Comparison of ENCODE assay signal across 22 cellular contexts in genomic region chr14:55782166-55782565, GRCh38.
A peak's percentile ranks its signal among the peaks of the same experiment; 100 is the strongest.
DNase-seq lines count a peak whose midpoint lies in the region; ATAC-seq, FAIRE-seq and TF ChIP-seq lines count a peak whose summit lies in the region.
"Had no signal": no experiment of that assay in that cellular context is flagged by ENCODE, and none has a peak within 500 bp of the region (broad histone marks: within the 10 kb centered on the region; RNA-seq: fewer than 3 reads in every experiment).

No MANE protein-coding gene starts in this region.

- POLR2A ChIA-PET in IMR-90 (lab: Charles Lee; ENCODE audit: unreplicated experiment) (no interaction called here), K562 (lab: Yijun Ruan, JAX) (interaction anchor here (0.6 to 1.2 kb wide), 2 partner anchors 13 to 211 kb away, joined by 3 to 4 read pairs; no protein-coding TSS in a partner anchor), Caco-2 (lab: Charles Lee) (no interaction called here)

- TF ChIP-seq POLR2A in IMR-90 (IDR thresholded peaks at IDR 0.05; ENCODE audit: low read depth, low read length) (no peak), K562 (conservative IDR thresholded peaks at IDR 0.05) (no peak)

- CTCF ChIA-PET in IMR-90 (lab: Yijun Ruan, JAX): interaction anchor here (0.6 kb wide), 1 partner anchor 336 kb away, joined by 3 read pairs; no protein-coding TSS in a partner anchor
- CTCF ChIA-PET in K562 (lab: Yijun Ruan, JAX; ENCODE audit: low intra/inter-chr PET ratio): no interaction called here
- CTCF ChIA-PET in Caco-2 (lab: Charles Lee): no interaction called here

- no peak overlapping the region for H4K5ac ChIP-seq in IMR-90 (ENCODE audit: low read depth, low read length)

- BruUV-seq in IMR-90 (replicated peaks; lab: Mats Ljungman, UMichigan) (no TSS peak), K562 (replicated peaks; lab: Mats Ljungman, UMichigan) (no TSS peak), Caco-2 (replicated peaks; lab: Mats Ljungman, UMichigan) (no TSS peak)

- ATAC-seq in IMR-90 (ENCODE audit: low read depth) (no peak), K562 (no peak), HG03159 (IDR thresholded peaks at IDR 0.05; ENCODE audit: unreplicated experiment) (no peak), GM19467 (IDR thresholded peaks at IDR 0.05; ENCODE audit: unreplicated experiment) (no peak)
- ATAC-seq: A549, HepG2 had no signal

- no peak overlapping the region for H2BK15ac ChIP-seq in IMR-90 (ENCODE audit: low read depth, low read length)

- H2AK5ac ChIP-seq in IMR-90 (ENCODE audit: low read depth, low read length): no peak overlapping the region

- no peak overlapping the region for H3K23ac ChIP-seq in IMR-90 (ENCODE audit: low read depth, low read length)

- DNase-seq in IMR-90 (peak; percentile 46), K562 (ENCODE audit: extremely low read depth in 1 of 4, low spot score in 3 of 4) (no peak), fibroblast of mammary gland (ENCODE audit: low read depth) (peak; percentile 7), osteocyte (ENCODE audit: extremely low spot score, unreplicated experiment) (no peak), Caco-2 (no peak)
- DNase-seq: DMS79, H7, HFFc6, KG1, MV-4-11, NCI-H1694 treated with DMSO at 0.1 percent for 48 hours, NCI-H2081 treated with DMSO at 0.1 percent for 48 hours, NCI-H446, NCI-H526, Right ventricle myocardium superior had no signal

- H3K4me1 ChIP-seq in IMR-90 (ENCODE audit: control insufficient read depth, insufficient read depth, low read length) (peaks cover 6% of the 10 kb centered on the region; the same call in 1 of the 2 replicates), K562 (replicated peaks in 1 of 2; ENCODE audit: control insufficient read depth in 2 of 2, insufficient read depth in 2 of 2, low read length in 2 of 2) (peaks cover 0 to 20% of the 10 kb centered on the region in 2 experiments; a peak in 4 of 5 replicates), Caco-2 (no peaks in the 10 kb centered on the region)

- H2BK5ac ChIP-seq in IMR-90 (ENCODE audit: low read depth, low read length, poor library complexity, severe bottlenecking): no peak overlapping the region

- H3K9me3 ChIP-seq in IMR-90 (ENCODE audit: control insufficient read depth, insufficient read depth, low read length) (no peaks in the 10 kb centered on the region), K562 (replicated peaks; ENCODE audit: control insufficient read depth, insufficient read depth, low read depth, low read length) (no peaks in the 10 kb centered on the region), Caco-2 (no peaks in the 10 kb centered on the region)
- H3K9me3 ChIP-seq: A549 had no signal

- H2BK20ac ChIP-seq in IMR-90 (ENCODE audit: low read depth, low read length): no peak overlapping the region

- no peaks in the 10 kb centered on the region for H3K9me1 ChIP-seq in IMR-90 (ENCODE audit: insufficient read depth, low read length)
- H3K9me1 ChIP-seq in K562 (ENCODE audit: control insufficient read depth, insufficient read depth, low read length): no peaks in the 10 kb centered on the region

- H3K27me3 Mint-ChIP-seq in osteocyte (ENCODE audit: unreplicated experiment) (no peaks in the 10 kb centered on the region), Caco-2 (ENCODE audit: insufficient read depth, unreplicated experiment) (peaks cover 8% of the 10 kb centered on the region)

- H3K18ac ChIP-seq in IMR-90 (ENCODE audit: low read depth, low read length): no peak overlapping the region

- H3K4me3 ChIP-seq in IMR-90 (ENCODE audit: insufficient read depth, low read depth, low read length) (no peak overlapping the region), K562 (no peak overlapping the region), fibroblast of mammary gland (ENCODE audit: control insufficient read depth, low read depth, low read length) (no peak overlapping the region), Caco-2 (ENCODE audit: low read depth, low read length) (no peak overlapping the region)
- H3K4me3 ChIP-seq: A549 had no signal

- dilution Hi-C loops in IMR-90 (cut with HindIII; ENCODE audit: low sequenced_read_pairs, unreplicated experiment): no loop called here

- no peaks in the 10 kb centered on the region for H3K79me1 ChIP-seq in IMR-90 (ENCODE audit: low read depth in 1 of 2, low read length in 2 of 2)

- no peak overlapping the region for H3K56ac ChIP-seq in IMR-90 (ENCODE audit: extremely low read depth, insufficient read depth, low read length)

- in situ Hi-C loops in IMR-90 (cut with MboI; ENCODE audit: low sequenced_read_pairs): no loop called here
- in situ Hi-C loops in K562 (cut with MboI): no loop called here

- no peaks in the 10 kb centered on the region for H3K79me2 ChIP-seq in K562 (ENCODE audit: control insufficient read depth, insufficient read depth, low read length)

- no peak for TF ChIP-seq EP300 in K562 (IDR thresholded peaks at IDR 0.05; ENCODE audit: low read length)

- TF ChIP-seq RAD21 in IMR-90 (IDR thresholded peaks at IDR 0.05; ENCODE audit: low read length) (no peak), K562 (CRISPR knock-in tag; conservative IDR thresholded peaks at IDR 0.05 in 1 of 2, IDR thresholded peaks at IDR 0.05 in 1 of 2) (no peak)

- H2AK9ac ChIP-seq in IMR-90 (replicated peaks; ENCODE audit: low read depth, low read length, poor library complexity): no peak overlapping the region

- peak overlapping the region; percentile 74 for H3K27ac Mint-ChIP-seq in osteocyte (ENCODE audit: unreplicated experiment)
- H3K27ac Mint-ChIP-seq in Caco-2 (ENCODE audit: unreplicated experiment): no peak overlapping the region
- H3K27ac Mint-ChIP-seq: B cell, CD14-positive monocyte, HFFc6 had no signal

- no peak for FAIRE-seq in K562 (lab: Jason Lieb, UNC)
- FAIRE-seq: A549, HepG2 had no signal

- intact Hi-C loops in IMR-90 (cut with micrococcal nuclease): no loop called here
- intact Hi-C loops in K562 (cut with micrococcal nuclease): no loop called here
- intact Hi-C loops in Caco-2 (cut with micrococcal nuclease; ENCODE audit: unreplicated experiment): no loop called here

- H3K4me3 Mint-ChIP-seq in osteocyte (ENCODE audit: unreplicated experiment) (no peak overlapping the region), Caco-2 (ENCODE audit: unreplicated experiment) (no peak overlapping the region)
- H3K4me3 Mint-ChIP-seq: B cell, CD14-positive monocyte, HFFc6 had no signal

- no peak overlapping the region for H2BK120ac ChIP-seq in IMR-90 (ENCODE audit: low read depth, low read length)

- H3K9me3 Mint-ChIP-seq in osteocyte (ENCODE audit: unreplicated experiment) (no peaks in the 10 kb centered on the region), Caco-2 (ENCODE audit: unreplicated experiment) (no peaks in the 10 kb centered on the region)
- H3K9me3 Mint-ChIP-seq: HFFc6 had no signal

- no peak overlapping the region for H3K4ac ChIP-seq in IMR-90 (ENCODE audit: low read depth, low read length)

- H2AFZ ChIP-seq in IMR-90 (replicated peaks; ENCODE audit: low read length, poor library complexity) (no peak overlapping the region), K562 (ENCODE audit: low read depth, low read length) (no peak overlapping the region)

- H4K20me1 ChIP-seq in IMR-90 (ENCODE audit: insufficient read depth, low read length) (no peaks in the 10 kb centered on the region), K562 (replicated peaks; ENCODE audit: control insufficient read depth, insufficient read depth, low read length) (no peaks in the 10 kb centered on the region)

- H4K8ac ChIP-seq in IMR-90 (ENCODE audit: low read depth in 2 of 2, low read length in 2 of 2): no peak overlapping the region

- H3K4me2 ChIP-seq in IMR-90 (ENCODE audit: low read depth, low read length): no peak overlapping the region
- H3K4me2 ChIP-seq in K562 (ENCODE audit: insufficient read depth, low read length): no peak overlapping the region
- H3K4me2 ChIP-seq: A549 had no signal

- no peak overlapping the region for H3K9ac ChIP-seq in IMR-90 (ENCODE audit: low read depth, low read length)
- H3K9ac ChIP-seq in K562 (ENCODE audit: insufficient read depth in 1 of 2, low read depth in 2 of 2, low read length in 2 of 2): no peak overlapping the region

- no peak overlapping the region for H3K14ac ChIP-seq in IMR-90 (replicated peaks; ENCODE audit: low read depth, low read length)

- TF ChIP-seq CTCF in IMR-90 (conservative IDR thresholded peaks at IDR 0.05; ENCODE audit: low read depth, low read length): no peak
- no peak for TF ChIP-seq CTCF in K562 (IDR thresholded peaks at IDR 0.05 in 2 of 3, conservative IDR thresholded peaks at IDR 0.05 in 1 of 3; ENCODE audit: insufficient read depth in 2 of 3, low read depth in 1 of 3, low read length in 3 of 3)
- no peak for TF ChIP-seq CTCF in fibroblast of mammary gland (conservative IDR thresholded peaks at IDR 0.05; ENCODE audit: control insufficient read depth, insufficient read depth, low read depth, low read length)
- TF ChIP-seq CTCF in osteocyte (IDR thresholded peaks at IDR 0.05): no peak
- no peak for TF ChIP-seq CTCF in Caco-2 (IDR thresholded peaks at IDR 0.05; ENCODE audit: insufficient read depth in 1 of 2, low read depth in 1 of 2, low read length in 1 of 2, severe bottlenecking in 1 of 2, unreplicated experiment in 1 of 2)

- peaks cover 31% of the 10 kb centered on the region for H3K4me1 Mint-ChIP-seq in osteocyte (ENCODE audit: unreplicated experiment)
- no peaks in the 10 kb centered on the region for H3K4me1 Mint-ChIP-seq in Caco-2 (ENCODE audit: low read depth, unreplicated experiment)
- H3K4me1 Mint-ChIP-seq: B cell had no signal

- peaks cover 4% of the 10 kb centered on the region for H3K27me3 ChIP-seq in IMR-90 (ENCODE audit: control insufficient read depth, insufficient read depth, low read length)
- H3K27me3 ChIP-seq in K562 (ENCODE audit: control insufficient read depth in 2 of 2, insufficient read depth in 2 of 2, low read length in 2 of 2): no peaks in the 10 kb centered on the region; a peak in 1 of 5 replicates
- H3K27me3 ChIP-seq in Caco-2 (replicated peaks; ENCODE audit: control insufficient read depth, insufficient read depth, low read length): no peaks in the 10 kb centered on the region

- no peaks in the 10 kb centered on the region for H3K36me3 ChIP-seq in IMR-90 (ENCODE audit: control insufficient read depth, insufficient read depth, low read length)
- 0 out of 3 replicates have a peak, but pooled peaks cover 2% of the 10 kb centered on the region for H3K36me3 ChIP-seq in K562 (ENCODE audit: control insufficient read depth, insufficient read depth, low read length)
- H3K36me3 ChIP-seq in Caco-2 (ENCODE audit: control insufficient read depth, insufficient read depth, low read length): no peaks in the 10 kb centered on the region

- no peaks in the 10 kb centered on the region for H3K36me3 Mint-ChIP-seq in osteocyte (ENCODE audit: unreplicated experiment)
- no peaks in the 10 kb centered on the region for H3K36me3 Mint-ChIP-seq in Caco-2 (ENCODE audit: insufficient read depth, unreplicated experiment)
- H3K36me3 Mint-ChIP-seq: CD14-positive monocyte had no signal

- H3K27ac ChIP-seq in IMR-90 (ENCODE audit: insufficient read depth, low read length) (no peak overlapping the region), K562 (ENCODE audit: extremely low read depth, low read depth, low read length) (no peak overlapping the region)
- H3K27ac ChIP-seq: A549, HL-60 had no signal

- H4K91ac ChIP-seq in IMR-90 (ENCODE audit: insufficient read depth, low read depth, low read length): no peak overlapping the region

TF ChIP-seq in IMR-90, 13 proteins besides CTCF, POLR2A, EP300 and RAD21 (continues in another document):
- no peak for TF ChIP-seq CHD1 (IDR thresholded peaks at IDR 0.05; ENCODE audit: low read depth, low read length)

TF ChIP-seq in K562, 482 proteins besides CTCF, POLR2A, EP300 and RAD21 (continues in another document):
- TF ChIP-seq ZNF785 (CRISPR knock-in tag; IDR thresholded peaks at IDR 0.05): no peak

Comparison
In these comparisons a context has a peak if more than half of its experiments do, and no peak if none do; other contexts are left out.
1. DNase-seq: peak in IMR-90 (single experiment) and fibroblast of mammary gland (single experiment); none in K562 (0 of 4), osteocyte (single experiment) and Caco-2 (0 of 2).